In the genomic region with DNA sequence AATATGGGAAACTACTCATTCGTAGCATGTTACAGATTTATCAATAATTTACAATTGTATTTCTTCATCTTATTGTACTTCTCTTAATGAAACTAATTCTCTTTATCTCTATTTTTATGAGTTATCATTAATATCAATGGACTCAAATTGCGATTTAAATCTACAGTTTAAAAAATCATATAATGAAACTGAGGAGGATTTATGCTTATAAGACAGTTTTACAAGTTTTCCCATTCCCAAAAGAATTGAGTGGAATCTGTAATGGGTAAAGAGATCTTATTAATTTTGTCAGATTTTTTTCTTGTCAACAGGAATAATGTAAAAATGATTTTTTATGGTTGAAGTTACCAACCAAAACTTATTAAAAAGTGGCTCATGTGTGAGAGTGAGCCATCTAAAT, we compare ENCODE assay signal across 18 cellular contexts.
DNase-seq lines count a peak whose midpoint lies in the region; ATAC-seq, FAIRE-seq and TF ChIP-seq lines count a peak whose summit lies in the region.
"Had no signal": no experiment of that assay in that cellular context is flagged by ENCODE, and none has a peak within 500 bp of the region (broad histone marks: within the 10 kb centered on the region; RNA-seq: fewer than 3 reads in every experiment).

No MANE protein-coding gene starts in this region.

- no peak overlapping the region for H2BK15ac ChIP-seq in IMR-90 (ENCODE audit: low read depth, low read length)

- no peak overlapping the region for H3K56ac ChIP-seq in IMR-90 (ENCODE audit: extremely low read depth, insufficient read depth, low read length)

- H3K36me3 ChIP-seq in HepG2 (replicated peaks in 1 of 2; ENCODE audit: control insufficient read depth in 1 of 2, insufficient read depth in 2 of 2, low read length in 2 of 2) (no peaks in the 10 kb centered on the region), right lobe of liver (no peaks in the 10 kb centered on the region), IMR-90 (ENCODE audit: control insufficient read depth, insufficient read depth, low read length) (no peaks in the 10 kb centered on the region)
- H3K36me3 ChIP-seq: BE2C, BLaER1 had no signal

- H2AK5ac ChIP-seq in IMR-90 (ENCODE audit: low read depth, low read length), result no peak overlapping the region

- H3K14ac ChIP-seq in IMR-90 (replicated peaks; ENCODE audit: low read depth, low read length), result no peak overlapping the region

- no peak overlapping the region for H2AFZ ChIP-seq in HepG2 (ENCODE audit: low read length)
- H2AFZ ChIP-seq in IMR-90 (replicated peaks; ENCODE audit: low read length, poor library complexity), result no peak overlapping the region

- TF ChIP-seq POLR2A in HepG2 (IDR thresholded peaks at IDR 0.05; ENCODE audit: insufficient read depth in 1 of 2, low read depth in 2 of 2, low read length in 2 of 2) (no peak), right lobe of liver (IDR thresholded peaks at IDR 0.05) (no peak), IMR-90 (IDR thresholded peaks at IDR 0.05; ENCODE audit: low read depth, low read length) (no peak)

- TF ChIP-seq CTCF in HepG2 (CRISPR knock-in tag; IDR thresholded peaks at IDR 0.05) (no peak), right lobe of liver (IDR thresholded peaks at IDR 0.05) (no peak), IMR-90 (conservative IDR thresholded peaks at IDR 0.05; ENCODE audit: low read depth, low read length) (no peak)

- H4K91ac ChIP-seq in IMR-90 (ENCODE audit: insufficient read depth, low read depth, low read length), result no peak overlapping the region

- H3K9ac ChIP-seq in HepG2 (ENCODE audit: insufficient read depth, low read depth, low read length), result no peak overlapping the region
- H3K9ac ChIP-seq in IMR-90 (ENCODE audit: low read depth, low read length), result no peak overlapping the region
- H3K9ac ChIP-seq: BLaER1 had no signal

- H3K9me1 ChIP-seq in IMR-90 (ENCODE audit: insufficient read depth, low read length), result no peaks in the 10 kb centered on the region

- no peak overlapping the region for H2BK5ac ChIP-seq in IMR-90 (ENCODE audit: low read depth, low read length, poor library complexity, severe bottlenecking)

- no peak for TF ChIP-seq RAD21 in HepG2 (CRISPR knock-in tag; IDR thresholded peaks at IDR 0.05)
- TF ChIP-seq RAD21 in IMR-90 (IDR thresholded peaks at IDR 0.05; ENCODE audit: low read length), result no peak

- H4K8ac ChIP-seq in IMR-90 (ENCODE audit: low read depth in 2 of 2, low read length in 2 of 2), result no peak overlapping the region

- H3K27ac ChIP-seq in HepG2 (ENCODE audit: extremely low read length, insufficient read depth, low read length), result no peak overlapping the region
- H3K27ac ChIP-seq in right lobe of liver, result no peak overlapping the region
- no peak overlapping the region for H3K27ac ChIP-seq in IMR-90 (ENCODE audit: insufficient read depth, low read length)
- H3K27ac ChIP-seq: BLaER1 had no signal

- no peak overlapping the region for H2AK9ac ChIP-seq in IMR-90 (replicated peaks; ENCODE audit: low read depth, low read length, poor library complexity)

- BruUV-seq in HepG2 (replicated peaks; lab: Mats Ljungman, UMichigan), result no TSS peak
- no TSS peak for BruUV-seq in IMR-90 (replicated peaks; lab: Mats Ljungman, UMichigan)

- H3K79me2 ChIP-seq in HepG2 (ENCODE audit: insufficient read depth, low read length), result no peaks in the 10 kb centered on the region

- no peak for TF ChIP-seq EP300 in HepG2 (IDR thresholded peaks at IDR 0.05; ENCODE audit: low read depth in 2 of 2, low read length in 2 of 2)
- no peak for TF ChIP-seq EP300 in HepG2 (CRISPR knock-in tag; IDR thresholded peaks at IDR 0.05; ENCODE audit: borderline replicate concordance)

- H3K9me3 ChIP-seq in HepG2 (ENCODE audit: low read length) (no peaks in the 10 kb centered on the region), right lobe of liver (no peaks in the 10 kb centered on the region), IMR-90 (ENCODE audit: control insufficient read depth, insufficient read depth, low read length) (no peaks in the 10 kb centered on the region)
- H3K9me3 ChIP-seq: BE2C had no signal

- H3K4me3 ChIP-seq in HepG2 (replicated peaks in 1 of 3; ENCODE audit: insufficient read depth in 1 of 3, low read depth in 2 of 3, low read length in 3 of 3), result no peak overlapping the region
- H3K4me3 ChIP-seq in right lobe of liver, result no peak overlapping the region
- H3K4me3 ChIP-seq in IMR-90 (ENCODE audit: insufficient read depth, low read depth, low read length), result no peak overlapping the region
- H3K4me3 ChIP-seq: BLaER1 had no signal

- no peaks in the 10 kb centered on the region for H3K4me1 ChIP-seq in HepG2 (ENCODE audit: insufficient read depth, low read length)
- H3K4me1 ChIP-seq in right lobe of liver, result no peaks in the 10 kb centered on the region
- H3K4me1 ChIP-seq in IMR-90 (ENCODE audit: control insufficient read depth, insufficient read depth, low read length), result no peaks in the 10 kb centered on the region
- H3K4me1 ChIP-seq: BE2C had no signal

- intact Hi-C loops in HepG2 (cut with micrococcal nuclease; ENCODE audit: unreplicated experiment) (no loop called here), right lobe of liver (cut with DNase I) (no loop called here), IMR-90 (cut with micrococcal nuclease) (no loop called here)

- CTCF ChIA-PET in HepG2 (lab: Yijun Ruan, JAX; ENCODE audit: low intra/inter-chr PET ratio, low total read pairs) (no interaction called here), IMR-90 (lab: Yijun Ruan, JAX) (interaction anchor here (1.7 kb wide), 1 partner anchor 18 kb away, joined by 5 read pairs; no protein-coding TSS in a partner anchor)

- ATAC-seq in HepG2, result no peak
- ATAC-seq in right lobe of liver, result no peak
- no peak for ATAC-seq in IMR-90 (ENCODE audit: low read depth)
- no peak for ATAC-seq in HG03039 (IDR thresholded peaks at IDR 0.05; ENCODE audit: unreplicated experiment)

- H3K27me3 ChIP-seq in HepG2 (ENCODE audit: control insufficient read depth in 1 of 2, insufficient read depth in 2 of 2, low read length in 2 of 2), result no peaks in the 10 kb centered on the region
- H3K27me3 ChIP-seq in right lobe of liver, result no peaks in the 10 kb centered on the region
- H3K27me3 ChIP-seq in IMR-90 (ENCODE audit: control insufficient read depth, insufficient read depth, low read length), result no peaks in the 10 kb centered on the region
- H3K27me3 ChIP-seq: BE2C, BLaER1 had no signal

- H3K18ac ChIP-seq in IMR-90 (ENCODE audit: low read depth, low read length), result no peak overlapping the region

- H4K5ac ChIP-seq in IMR-90 (ENCODE audit: low read depth, low read length), result no peak overlapping the region

- H2BK20ac ChIP-seq in IMR-90 (ENCODE audit: low read depth, low read length), result no peak overlapping the region

- no peak for DNase-seq in HepG2 (ENCODE audit: low spot score)
- DNase-seq in right lobe of liver, result no peak
- DNase-seq in IMR-90, result no peak
- DNase-seq in urothelium cell line (ENCODE audit: low spot score), result no peak
- DNase-seq: 8988T; ACHN; BE2C; C1 segment of cervical spinal cord; CD4-positive, alpha-beta memory T cell; CD4-positive, CD25-positive, alpha-beta regulatory T cell; CD8-positive, alpha-beta memory T cell; COR-L47; DMS79 treated with DMSO at 0.1 percent for 48 hours; GF-D8 had no signal

- H3K23ac ChIP-seq in IMR-90 (ENCODE audit: low read depth, low read length), result no peak overlapping the region

- in situ Hi-C loops in HepG2 (cut with HindIII; ENCODE audit: extremely low pct_ligation_motif_present, low pct_unique_long_range_greater_than_20kb) (loop anchor here (10.0 kb wide), 1 partner anchor 432 kb away; no protein-coding TSS in a partner anchor), IMR-90 (cut with MboI; ENCODE audit: low sequenced_read_pairs) (loop anchor here (10.0 kb wide), 1 partner anchor 432 kb away; no protein-coding TSS in a partner anchor)

- dilution Hi-C loops in IMR-90 (cut with HindIII; ENCODE audit: low sequenced_read_pairs, unreplicated experiment), result no loop called here

- H3K79me1 ChIP-seq in IMR-90 (ENCODE audit: low read depth in 1 of 2, low read length in 2 of 2), result no peaks in the 10 kb centered on the region

- no peak overlapping the region for H2BK120ac ChIP-seq in IMR-90 (ENCODE audit: low read depth, low read length)

- POLR2A ChIA-PET in HepG2 (lab: Yijun Ruan, JAX) (no interaction called here), IMR-90 (lab: Charles Lee; ENCODE audit: unreplicated experiment) (no interaction called here)

- FAIRE-seq in HepG2 (lab: Jason Lieb, UNC) (no peak), urothelium cell line (lab: Jason Lieb, UNC) (no peak)
- FAIRE-seq: GM12891, GM19239 had no signal

- WGBS in HepG2 (ENCODE audit: low lambda C conversion rate), result 1% methylated on average over 2 of the region's 2 CpGs
- WGBS in right lobe of liver (ENCODE audit: insufficient coverage, low coverage, low lambda C conversion rate, missing lambda C conversion rate), result 41% methylated on average over 2 of the region's 2 CpGs
- WGBS in IMR-90 (ENCODE audit: extremely low coverage in 2 of 2, insufficient read length in 1 of 2), 2 experiments, result no CpG with 5 or more reads among the region's 2 CpGs

- H4K20me1 ChIP-seq in HepG2 (ENCODE audit: insufficient read depth, low read length), result no peaks in the 10 kb centered on the region
- H4K20me1 ChIP-seq in IMR-90 (ENCODE audit: insufficient read depth, low read length), result no peaks in the 10 kb centered on the region
- H4K20me1 ChIP-seq: BLaER1 had no signal

- H3K4ac ChIP-seq in IMR-90 (ENCODE audit: low read depth, low read length), result no peak overlapping the region

- no peak overlapping the region for H3K4me2 ChIP-seq in HepG2 (ENCODE audit: low read depth, low read length)
- no peak overlapping the region for H3K4me2 ChIP-seq in IMR-90 (ENCODE audit: low read depth, low read length)
- H3K4me2 ChIP-seq: BLaER1 had no signal

TF ChIP-seq in HepG2, 621 proteins besides CTCF, POLR2A, EP300 and RAD21 (continues in another document):
- peak; percentile 9 to 36; a peak in 1 of 4 replicates for TF ChIP-seq MAFK (conservative IDR thresholded peaks at IDR 0.05 in 1 of 2, IDR thresholded peaks at IDR 0.05 in 1 of 2; ENCODE audit: low read length in 2 of 2)

TF ChIP-seq in IMR-90, 13 proteins besides CTCF, POLR2A, EP300 and RAD21:
- TF ChIP-seq MAFK (IDR thresholded peaks at IDR 0.05; ENCODE audit: low read depth, low read length) (0 out of 2 replicates have a peak, but pooled peaks have one; percentile 2), RCOR1 (IDR thresholded peaks at IDR 0.05; ENCODE audit: insufficient replicate concordance, low read length) (no peak)
